In genomic region chr17:9937164-9937835, GRCh38 we compare ENCODE assay signal across 16 cellular contexts. TPM values are rescaled to one million over a fixed set of nuclear protein-coding genes. Genes with fewer than 3 reads are reported as not detected.
A peak's percentile ranks its signal among the peaks of the same experiment; 100 is the strongest.
DNase-seq lines count a peak whose midpoint lies in the region; ATAC-seq and TF ChIP-seq lines count a peak whose summit lies in the region.
"Had no signal": no experiment of that assay in that cellular context is flagged by ENCODE, and none has a peak within 500 bp of the region (broad histone marks: within the 10 kb centered on the region; RNA-seq: fewer than 3 reads in every experiment).

No MANE protein-coding gene starts in this region.

- H3K79me1 ChIP-seq in trophoblast cell (ENCODE audit: low read length), result no peaks in the 10 kb centered on the region

- H3K4ac ChIP-seq in trophoblast cell (ENCODE audit: low read depth, low read length), result no peak overlapping the region

- H3K9me3 ChIP-seq in RWPE2 (ENCODE audit: severe bottlenecking), result no peaks in the 10 kb centered on the region
- H3K9me3 ChIP-seq in fibroblast of lung (ENCODE audit: control insufficient read depth, insufficient read depth, low read depth, low read length), result no peaks in the 10 kb centered on the region
- H3K9me3 ChIP-seq in mucosa of descending colon, result peaks cover 4% of the 10 kb centered on the region
- no peaks in the 10 kb centered on the region for H3K9me3 ChIP-seq in testis
- no peaks in the 10 kb centered on the region for H3K9me3 ChIP-seq in trophoblast cell (ENCODE audit: insufficient read depth, low read depth, low read length)

- no peak overlapping the region for H3K18ac ChIP-seq in trophoblast cell (ENCODE audit: low read length)

- H3K4me1 ChIP-seq in RWPE2 (ENCODE audit: insufficient read depth, poor library complexity, severe bottlenecking) (no peaks in the 10 kb centered on the region), fibroblast of lung (ENCODE audit: control insufficient read depth, extremely low read depth, insufficient read depth, low read length) (no peaks in the 10 kb centered on the region), mucosa of descending colon (ENCODE audit: low read depth) (no peaks in the 10 kb centered on the region), testis (peaks cover 14% of the 10 kb centered on the region), trophoblast cell (ENCODE audit: control insufficient read depth in 1 of 2, insufficient read depth in 2 of 2, low read length in 2 of 2) (peaks cover 0 to 2% of the 10 kb centered on the region in 2 experiments)

- no peaks in the 10 kb centered on the region for H4K20me1 ChIP-seq in fibroblast of lung (ENCODE audit: control insufficient read depth, extremely low read depth, insufficient read depth, low read length)

- H3K27me3 Mint-ChIP-seq in activated T-helper 1 cell treated with anti-CD3 and anti-CD28 coated beads, Interleukin-12 subunit alpha, Interleukin-12 subunit beta, Interleukin-2, Interleukin-4 antibody, amounts not matched to agents 30 ng/mL and 10 ng/mL and 1 ng/mL, durations not matched to agents 14 hours and 24 hours and 36 hours (ENCODE audit: insufficient read depth), result no peaks in the 10 kb centered on the region
- H3K27me3 Mint-ChIP-seq: memory B cell had no signal

- no peak overlapping the region for H4K91ac ChIP-seq in trophoblast cell (ENCODE audit: low read depth, low read length)

- no peaks in the 10 kb centered on the region for H3K36me3 Mint-ChIP-seq in activated T-helper 1 cell treated with anti-CD3 and anti-CD28 coated beads, Interleukin-12 subunit alpha, Interleukin-12 subunit beta, Interleukin-2, Interleukin-4 antibody, amounts not matched to agents 30 ng/mL and 10 ng/mL and 1 ng/mL, durations not matched to agents 14 hours and 24 hours and 36 hours (ENCODE audit: low read depth)
- H3K36me3 Mint-ChIP-seq: memory B cell had no signal

- no peak overlapping the region for H4K12ac ChIP-seq in trophoblast cell (ENCODE audit: low read depth, low read length)

- H3K4me3 Mint-ChIP-seq in activated T-helper 1 cell treated with anti-CD3 and anti-CD28 coated beads, Interleukin-12 subunit alpha, Interleukin-12 subunit beta, Interleukin-2, Interleukin-4 antibody, amounts not matched to agents 30 ng/mL and 10 ng/mL and 1 ng/mL, durations not matched to agents 14 hours and 24 hours and 36 hours, result no peak overlapping the region
- H3K4me3 Mint-ChIP-seq: activated naive CD4-positive, alpha-beta T cell treated with anti-CD3 and anti-CD28 coated beads for 36 hours; memory B cell had no signal

- no peak overlapping the region for H2BK5ac ChIP-seq in trophoblast cell (ENCODE audit: low read depth, low read length, poor library complexity)

- intact Hi-C loops in mucosa of descending colon (cut with DNase I, micrococcal nuclease) (no loop called here), testis (cut with DNase I; ENCODE audit: low total_unique reads) (no loop called here)
- intact Hi-C loops in activated T-helper 1 cell treated with anti-CD3 and anti-CD28 coated beads, Interleukin-12 subunit alpha, Interleukin-12 subunit beta, Interleukin-2, Interleukin-4 antibody, amounts not matched to agents 30 ng/mL and 10 ng/mL and 1 ng/mL, durations not matched to agents 14 hours and 24 hours and 36 hours (cut with micrococcal nuclease), result no loop called here

- no peak overlapping the region for H3K4me2 ChIP-seq in fibroblast of lung (ENCODE audit: extremely low read depth, insufficient read depth, low read length)
- no peak overlapping the region for H3K4me2 ChIP-seq in trophoblast cell (ENCODE audit: low read length)

- WGBS in testis, 2 donors, result 37 to 38% methylated on average over 13 to 17 of the region's 17 CpGs
- WGBS in trophoblast cell (ENCODE audit: extremely low coverage, insufficient coverage, insufficient read length), result no CpG with 5 or more reads among the region's 17 CpGs

- H3K23ac ChIP-seq in trophoblast cell (ENCODE audit: low read length), result no peak overlapping the region

- H2AK5ac ChIP-seq in trophoblast cell (ENCODE audit: low read length), result no peak overlapping the region

- H4K8ac ChIP-seq in trophoblast cell (ENCODE audit: low read depth, low read length), result no peak overlapping the region

- no peak overlapping the region for H2AFZ ChIP-seq in fibroblast of lung (ENCODE audit: low read length)
- H2AFZ ChIP-seq in trophoblast cell (ENCODE audit: insufficient read depth, low read length, poor library complexity), result no peak overlapping the region

- TF ChIP-seq CTCF in RWPE2 (IDR thresholded peaks at IDR 0.05; ENCODE audit: poor library complexity, severe bottlenecking), result no peak
- no peak for TF ChIP-seq CTCF in fibroblast of lung (conservative IDR thresholded peaks at IDR 0.05 in 1 of 2, IDR thresholded peaks at IDR 0.05 in 1 of 2; ENCODE audit: low read depth in 1 of 2, low read length in 2 of 2)
- no peak for TF ChIP-seq CTCF in mucosa of descending colon (IDR thresholded peaks at IDR 0.05)
- TF ChIP-seq CTCF in testis (IDR thresholded peaks at IDR 0.05), result no peak

- H3K79me2 ChIP-seq in fibroblast of lung (ENCODE audit: control insufficient read depth, insufficient read depth, low read length), result no peaks in the 10 kb centered on the region
- H3K79me2 ChIP-seq in trophoblast cell (ENCODE audit: control insufficient read depth, insufficient read depth, low read length, poor library complexity), result no peaks in the 10 kb centered on the region

- H3K27ac ChIP-seq in RWPE2 (ENCODE audit: poor library complexity, severe bottlenecking), result no peak overlapping the region
- H3K27ac ChIP-seq in fibroblast of lung (ENCODE audit: insufficient read depth, low read length), result no peak overlapping the region
- peak overlapping the region in 1 of 2 donors; percentile 70 for H3K27ac ChIP-seq in testis
- no peak overlapping the region for H3K27ac ChIP-seq in trophoblast cell (ENCODE audit: low read depth, low read length)

- H3K36me3 ChIP-seq in RWPE2 (ENCODE audit: low read depth) (no peaks in the 10 kb centered on the region), fibroblast of lung (ENCODE audit: control insufficient read depth, insufficient read depth, low read length) (no peaks in the 10 kb centered on the region), mucosa of descending colon (ENCODE audit: low read depth) (no peaks in the 10 kb centered on the region), testis (ENCODE audit: low read depth, missing control alignments) (no peaks in the 10 kb centered on the region), trophoblast cell (ENCODE audit: control insufficient read depth in 1 of 2, insufficient read depth in 2 of 2, low read length in 2 of 2) (peaks cover 22 to 23% of the 10 kb centered on the region in 2 experiments)

- H3K9ac ChIP-seq in fibroblast of lung (ENCODE audit: insufficient read depth, low read length) (no peak overlapping the region), trophoblast cell (ENCODE audit: low read length) (no peak overlapping the region)

- H3K14ac ChIP-seq in trophoblast cell (ENCODE audit: low read length), result no peak overlapping the region

- no peaks in the 10 kb centered on the region for H3K4me1 Mint-ChIP-seq in activated T-helper 1 cell treated with anti-CD3 and anti-CD28 coated beads, Interleukin-12 subunit alpha, Interleukin-12 subunit beta, Interleukin-2, Interleukin-4 antibody, amounts not matched to agents 30 ng/mL and 10 ng/mL and 1 ng/mL, durations not matched to agents 14 hours and 24 hours and 36 hours (ENCODE audit: low read depth)
- H3K4me1 Mint-ChIP-seq: memory B cell had no signal

- H2BK12ac ChIP-seq in trophoblast cell (ENCODE audit: low read length), result no peak overlapping the region

- TF ChIP-seq POLR2A in testis (IDR thresholded peaks at IDR 0.05), result no peak

- DNase-seq in RWPE2 (ENCODE audit: low spot score) (no peak), fibroblast of lung (ENCODE audit: low read depth in 2 of 2) (peak; percentile 45 to 83), mucosa of descending colon (peak in 2 of 3 donors; percentile 6 to 35), testis (peak; percentile 85), trophoblast cell (no peak)
- no peak for DNase-seq in activated T-helper 1 cell treated with anti-CD3 and anti-CD28 coated beads, Interleukin-12 subunit alpha, Interleukin-12 subunit beta, Interleukin-2, Interleukin-4 antibody, amounts not matched to agents 30 ng/mL and 10 ng/mL and 1 ng/mL, durations not matched to agents 14 hours and 24 hours and 36 hours (ENCODE audit: low spot score)
- DNase-seq: activated naive CD4-positive, alpha-beta T cell treated with anti-CD3 and anti-CD28 coated beads for 36 hours; NCI-H446 treated with DMSO at 0.1 percent for 48 hours; stomach; T-helper 9 cell had no signal

- H3K4me3 ChIP-seq in RWPE2 (ENCODE audit: severe bottlenecking), result no peak overlapping the region
- H3K4me3 ChIP-seq in fibroblast of lung (replicated peaks in 1 of 4; ENCODE audit: control extremely low read depth in 1 of 4, insufficient read depth in 1 of 4, low read depth in 3 of 4, low read length in 4 of 4), result no peak overlapping the region
- no peak overlapping the region for H3K4me3 ChIP-seq in mucosa of descending colon
- no peak overlapping the region for H3K4me3 ChIP-seq in testis
- H3K4me3 ChIP-seq in trophoblast cell (ENCODE audit: low read depth, low read length), result no peak overlapping the region
- H3K4me3 ChIP-seq: stomach had no signal

- H3K27me3 ChIP-seq in RWPE2 (ENCODE audit: insufficient read depth, poor library complexity, severe bottlenecking) (no peaks in the 10 kb centered on the region), fibroblast of lung (ENCODE audit: control insufficient read depth, insufficient read depth, low read length) (no peaks in the 10 kb centered on the region), testis (no peaks in the 10 kb centered on the region), trophoblast cell (ENCODE audit: insufficient read depth, low read length) (no peaks in the 10 kb centered on the region)

- no peak overlapping the region for H2BK120ac ChIP-seq in trophoblast cell (ENCODE audit: insufficient read depth, low read length, poor library complexity)

- 0 out of 3 replicates have a peak, but pooled peaks have one; percentile 12 for ATAC-seq in RWPE2 (ENCODE audit: low read depth)
- ATAC-seq in mucosa of descending colon, result peak; percentile 25
- ATAC-seq in GM21717 (IDR thresholded peaks at IDR 0.05; ENCODE audit: unreplicated experiment), result no peak
- no peak for ATAC-seq in GM21576 (IDR thresholded peaks at IDR 0.05; ENCODE audit: unreplicated experiment)

- H3K9me3 Mint-ChIP-seq in activated T-helper 1 cell treated with anti-CD3 and anti-CD28 coated beads, Interleukin-12 subunit alpha, Interleukin-12 subunit beta, Interleukin-2, Interleukin-4 antibody, amounts not matched to agents 30 ng/mL and 10 ng/mL and 1 ng/mL, durations not matched to agents 14 hours and 24 hours and 36 hours, result no peaks in the 10 kb centered on the region
- H3K9me3 Mint-ChIP-seq: memory B cell had no signal

- no peak overlapping the region for H3K27ac Mint-ChIP-seq in activated T-helper 1 cell treated with anti-CD3 and anti-CD28 coated beads, Interleukin-12 subunit alpha, Interleukin-12 subunit beta, Interleukin-2, Interleukin-4 antibody, amounts not matched to agents 30 ng/mL and 10 ng/mL and 1 ng/mL, durations not matched to agents 14 hours and 24 hours and 36 hours
- H3K27ac Mint-ChIP-seq: activated naive CD4-positive, alpha-beta T cell treated with anti-CD3 and anti-CD28 coated beads for 36 hours; memory B cell had no signal

RNA-seq across cellular contexts. Expression of gene RCVRN, which starts 32.2 kb away (rescaled TPM):
- total RNA-seq in fibroblast of lung, result not detected in 2 replicates
- polyA plus RNA-seq in fibroblast of lung, result not detected in 2 replicates
- not detected in 2 replicates for polyA plus RNA-seq in fibroblast of lung (2012)
- polyA minus RNA-seq in fibroblast of lung (ENCODE audit: low replicate concordance), result not detected in 2 replicates
- under 1 TPM in 2 of 3 donors, not detected in 1; 0.16 to 0.27 TPM for total RNA-seq in mucosa of descending colon
- under 1 TPM; 0.50 to 0.63 TPM for total RNA-seq in testis
- polyA plus RNA-seq in testis (ENCODE audit: insufficient read depth, low read depth, low replicate concordance), result 0.32 TPM
- polyA plus RNA-seq in trophoblast cell (2013), result 0.34 and 0.47 TPM in 2 replicates
- not detected in 2 replicates for total RNA-seq in activated T-helper 1 cell treated with anti-CD3 and anti-CD28 coated beads, Interleukin-12 subunit alpha, Interleukin-12 subunit beta, Interleukin-2, Interleukin-4 antibody, amounts not matched to agents 30 ng/mL and 10 ng/mL and 1 ng/mL, durations not matched to agents 14 hours and 24 hours and 36 hours
- total RNA-seq: activated CD8-positive, alpha-beta memory T cell treated with anti-CD3 and anti-CD28 coated beads for 36 hours; activated naive CD4-positive, alpha-beta T cell treated with anti-CD3 and anti-CD28 coated beads for 36 hours; MCF 10A; renal cortical epithelial cell had no signal

Comparison
In these comparisons a context has a peak if more than half of its experiments do, and no peak if none do; other contexts are left out.
1. ATAC-seq: peak in RWPE2 (single experiment) and mucosa of descending colon (single experiment); none in GM21717 (single experiment) and GM21576 (single experiment).
2. DNase-seq: peak in fibroblast of lung (2 of 2), mucosa of descending colon (2 of 3) and testis (single experiment); none in RWPE2 (single experiment), trophoblast cell (0 of 2) and activated T-helper 1 cell treated with anti-CD3 and anti-CD28 coated beads, Interleukin-12 subunit alpha, Interleukin-12 subunit beta, Interleukin-2, Interleukin-4 antibody, amounts not matched to agents 30 ng/mL and 10 ng/mL and 1 ng/mL, durations not matched to agents 14 hours and 24 hours and 36 hours (single experiment).